8 cellular contexts compared by ENCODE assay signal in the genomic region with DNA sequence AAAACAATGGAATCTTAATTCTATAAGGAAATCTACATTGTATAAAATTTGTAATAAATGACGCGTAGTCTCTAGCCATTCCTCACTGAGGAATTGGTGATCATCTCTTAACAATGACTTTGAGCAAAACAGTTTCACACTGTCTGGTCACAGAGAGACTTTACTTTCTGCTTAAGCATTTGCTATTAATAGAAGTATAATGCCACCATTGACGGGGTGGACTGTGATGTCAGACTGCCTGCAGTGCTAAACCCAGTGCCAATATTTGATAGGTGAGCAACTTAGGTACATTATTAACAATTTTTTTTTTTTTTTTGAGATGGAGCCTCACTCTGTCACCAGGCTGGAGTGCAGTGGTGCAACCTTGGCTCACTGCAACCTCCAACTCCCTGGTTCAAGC.
"Had no signal": no experiment of that assay in that cellular context is flagged by ENCODE, and none has a peak within 500 bp of the region (broad histone marks: within the 10 kb centered on the region; RNA-seq: fewer than 3 reads in every experiment).

No MANE protein-coding gene starts in this region.

- H3K9me3 ChIP-seq: HAP-1 had no signal

- H3K27ac ChIP-seq: GM23248, HL-60 had no signal

- H3K4me3 ChIP-seq: GM23248, HAP-1 had no signal

- ATAC-seq: HCT116 had no signal

- DNase-seq: GM23248, GOT3, H7, HFFc6, IMR-90 had no signal

- H3K36me3 ChIP-seq: HAP-1 had no signal

- H3K9ac ChIP-seq: GM23248 had no signal
